In the genomic region with DNA sequence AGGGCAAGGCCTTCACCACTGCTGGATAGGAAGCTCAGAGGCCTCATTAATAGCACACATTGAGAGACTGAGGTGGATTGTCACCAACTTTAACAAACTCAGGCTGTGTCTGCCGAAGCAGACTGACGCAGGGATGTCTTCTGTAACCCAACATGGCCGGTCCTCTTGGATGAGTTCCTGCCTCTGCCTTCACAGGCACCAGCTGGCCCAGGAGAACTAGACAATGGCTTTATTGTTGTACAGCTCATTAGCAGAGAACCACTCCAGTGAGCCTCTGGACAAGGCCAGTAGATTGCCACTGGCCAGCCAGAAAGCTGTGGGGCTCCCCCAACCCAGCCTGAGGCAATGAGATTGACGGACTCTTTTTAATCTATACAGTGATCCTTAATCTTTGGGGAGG, we compare ENCODE assay signal across 13 cellular contexts. TPM values are rescaled to one million over a fixed set of nuclear protein-coding genes. Genes with fewer than 3 reads are reported as not detected.
DNase-seq lines count a peak whose midpoint lies in the region; ATAC-seq and TF ChIP-seq lines count a peak whose summit lies in the region.
"Had no signal": no experiment of that assay in that cellular context is flagged by ENCODE, and none has a peak within 500 bp of the region (broad histone marks: within the 10 kb centered on the region; RNA-seq: fewer than 3 reads in every experiment).

No MANE protein-coding gene starts in this region.

- H3K9me2 ChIP-seq in PC-3 (replicated peaks; ENCODE audit: low read length) = no peaks in the 10 kb centered on the region

- intact Hi-C loops in PC-3 (cut with micrococcal nuclease) = no loop called here

- H3F3A ChIP-seq in PC-3 (ENCODE audit: low read length, unreplicated experiment) = no peaks in the 10 kb centered on the region

- CTCF ChIA-PET in PC-3 (lab: Charles Lee) = interaction anchor here (0.8 kb wide), 1 partner anchor 68 kb away, joined by 3 read pairs; no protein-coding TSS in a partner anchor

- H3K9me3 ChIP-seq in PC-3 (ENCODE audit: low read length) = no peaks in the 10 kb centered on the region

- H2AFZ ChIP-seq in PC-3 (ENCODE audit: low read length) = no peak overlapping the region

- H3K4ac ChIP-seq in mesendoderm (ENCODE audit: low read depth, low read length) = no peak overlapping the region

- peaks cover 25% of the 10 kb centered on the region; the same call in 1 of the 2 replicates for H3K36me3 ChIP-seq in PC-3 (ENCODE audit: low read depth, low read length)
- peaks cover 7% of the 10 kb centered on the region for H3K36me3 ChIP-seq in mesendoderm (ENCODE audit: control insufficient read depth, insufficient read depth, low read length)

- no peak overlapping the region for H3K4me3 ChIP-seq in PC-3 (ENCODE audit: low read length)
- no peak overlapping the region for H3K4me3 ChIP-seq in mesendoderm (ENCODE audit: low read length)

- WGBS in mesendoderm (ENCODE audit: extremely low coverage, insufficient coverage, low lambda C conversion rate) = no CpG with 5 or more reads among the region's 4 CpGs

- H3K4me1 ChIP-seq in PC-3 (ENCODE audit: insufficient read depth, low read length) (no peaks in the 10 kb centered on the region), mesendoderm (ENCODE audit: control insufficient read depth, low read depth, low read length) (no peaks in the 10 kb centered on the region)

- POLR2A ChIA-PET in PC-3 (lab: Charles Lee; ENCODE audit: unreplicated experiment) = interaction anchor here (0.6 kb wide), 1 partner anchor 42 kb away, joined by 4 read pairs; no protein-coding TSS in a partner anchor

- H2BK15ac ChIP-seq in mesendoderm (replicated peaks; ENCODE audit: low read depth) = no peak overlapping the region

- BruUV-seq in PC-3 (replicated peaks; lab: Mats Ljungman, UMichigan) = no TSS peak

- H4K8ac ChIP-seq in mesendoderm (ENCODE audit: low read depth, low read length) = no peak overlapping the region

- no peak overlapping the region for H2BK5ac ChIP-seq in mesendoderm (ENCODE audit: low read length)

- no peaks in the 10 kb centered on the region for H3K27me3 ChIP-seq in PC-3 (ENCODE audit: low read length)
- no peaks in the 10 kb centered on the region for H3K27me3 ChIP-seq in mesendoderm (ENCODE audit: insufficient read depth, low read length, poor library complexity)

- H3K27ac ChIP-seq in PC-3 (ENCODE audit: low read length) = no peak overlapping the region
- no peak overlapping the region for H3K27ac ChIP-seq in mesendoderm (ENCODE audit: low read depth, low read length)

- no peak for TF ChIP-seq CTCF in PC-3 (conservative IDR thresholded peaks at IDR 0.05; ENCODE audit: low read depth, low read length)

- no peak overlapping the region for H3K56ac ChIP-seq in mesendoderm (ENCODE audit: low read length)

- no peak overlapping the region for H3K18ac ChIP-seq in mesendoderm (ENCODE audit: low read length)

- no peak overlapping the region for H3K23ac ChIP-seq in mesendoderm (ENCODE audit: low read length)

- DNase-seq in Ammon's horn (ENCODE audit: low spot score) (peak; percentile 93), PC-3 (no peak), foreskin melanocyte (peak; percentile 67), nucleus accumbens (lab: John Stamatoyannopoulos, UW) (peak in 53 of 56 donors; percentile 10 to 92 (median 64)), mesendoderm (no peak), NCI-H524 treated with DMSO at 0.1 percent for 48 hours (lab: John Stamatoyannopoulos, UW) (no peak)
- DNase-seq in activated CD8-positive, alpha-beta memory T cell treated with anti-CD3 and anti-CD28 coated beads, Interleukin-2, amount 50 U/mL, for 4 hours = no peak
- DNase-seq: activated B cell treated with CpG ODN at 0.5 μM for 24 hours; activated naive CD4-positive, alpha-beta T cell treated with anti-CD3 and anti-CD28 coated beads for 36 hours; NCI-H1436 had no signal

- ATAC-seq in PC-3 = peak; percentile 23; the same call in 1 of the 2 replicates
- ATAC-seq in GM19328 (IDR thresholded peaks at IDR 0.05; ENCODE audit: unreplicated experiment) = no peak

- no peak overlapping the region for H2AK5ac ChIP-seq in mesendoderm (ENCODE audit: low read length)

- H3K79me1 ChIP-seq in mesendoderm (ENCODE audit: low read length) = peaks cover 16% of the 10 kb centered on the region

- H3K4me2 ChIP-seq in PC-3 (ENCODE audit: low read length) (no peak overlapping the region), mesendoderm (ENCODE audit: low read length) (no peak overlapping the region)

- no peaks in the 10 kb centered on the region for H3K79me2 ChIP-seq in PC-3 (ENCODE audit: low read length)
- H3K79me2 ChIP-seq in mesendoderm (ENCODE audit: control insufficient read depth, insufficient read depth, low read length) = peaks cover 35% of the 10 kb centered on the region

- no peak overlapping the region for H4K5ac ChIP-seq in mesendoderm (ENCODE audit: low read length)

- H2BK120ac ChIP-seq in mesendoderm (ENCODE audit: low read depth, low read length) = no peak overlapping the region

- H4K20me1 ChIP-seq in PC-3 (ENCODE audit: low read length) = no peaks in the 10 kb centered on the region

- no peak overlapping the region for H3K9ac ChIP-seq in PC-3 (ENCODE audit: low read length)
- H3K9ac ChIP-seq in mesendoderm (ENCODE audit: low read length) = no peak overlapping the region

RNA-seq across cellular contexts. Expression of gene NODAL, which starts 9.4 kb away (rescaled TPM):
- total RNA-seq in PC-3 (2014; rRNA removed) = not detected in 2 replicates
- 318 TPM for polyA plus RNA-seq in mesendoderm (2013, experiment 1 of 2)
- polyA plus RNA-seq in mesendoderm (2013, experiment 2 of 2) = 312 TPM
- total RNA-seq: activated B cell treated with CpG ODN at 0.5 μM for 24 hours; activated naive CD4-positive, alpha-beta T cell treated with anti-CD3 and anti-CD28 coated beads for 36 hours; osteoblast; urinary bladder had no signal
- polyA plus RNA-seq: urinary bladder had no signal

RNA-seq across cellular contexts. Expression of gene EIF4EBP2, which starts 28.2 kb away (rescaled TPM):
- 29.2 and 32.6 TPM in 2 replicates for total RNA-seq in PC-3 (2014; rRNA removed)
- 106 TPM for polyA plus RNA-seq in mesendoderm (2013, experiment 1 of 2)
- 104 TPM for polyA plus RNA-seq in mesendoderm (2013, experiment 2 of 2)

RNA-seq across cellular contexts. Expression of gene PALD1, which starts 46.5 kb away (rescaled TPM):
- total RNA-seq in PC-3 (2014; rRNA removed) = 0.46 and 0.80 TPM in 2 replicates
- 14.2 TPM for polyA plus RNA-seq in mesendoderm (2013, experiment 1 of 2)
- 14.9 TPM for polyA plus RNA-seq in mesendoderm (2013, experiment 2 of 2)

RNA-seq across cellular contexts. Expression of gene LRRC20, which starts 49.7 kb away (rescaled TPM):
- total RNA-seq in PC-3 (2014; rRNA removed) = 58.7 and 59.0 TPM in 2 replicates
- 7.1 TPM for polyA plus RNA-seq in mesendoderm (2013, experiment 1 of 2)
- polyA plus RNA-seq in mesendoderm (2013, experiment 2 of 2) = 7.8 TPM

Comparison
In these comparisons a context has a peak if more than half of its experiments do, and no peak if none do; other contexts are left out.
1. DNase-seq: peak in Ammon's horn (single experiment), foreskin melanocyte (single experiment) and nucleus accumbens (53 of 56); none in PC-3 (single experiment), mesendoderm (single experiment), NCI-H524 treated with DMSO at 0.1 percent for 48 hours (single experiment) and activated CD8-positive, alpha-beta memory T cell treated with anti-CD3 and anti-CD28 coated beads, Interleukin-2, amount 50 U/mL, for 4 hours (single experiment).